22 cellular contexts compared by ENCODE assay signal in the genomic region with DNA sequence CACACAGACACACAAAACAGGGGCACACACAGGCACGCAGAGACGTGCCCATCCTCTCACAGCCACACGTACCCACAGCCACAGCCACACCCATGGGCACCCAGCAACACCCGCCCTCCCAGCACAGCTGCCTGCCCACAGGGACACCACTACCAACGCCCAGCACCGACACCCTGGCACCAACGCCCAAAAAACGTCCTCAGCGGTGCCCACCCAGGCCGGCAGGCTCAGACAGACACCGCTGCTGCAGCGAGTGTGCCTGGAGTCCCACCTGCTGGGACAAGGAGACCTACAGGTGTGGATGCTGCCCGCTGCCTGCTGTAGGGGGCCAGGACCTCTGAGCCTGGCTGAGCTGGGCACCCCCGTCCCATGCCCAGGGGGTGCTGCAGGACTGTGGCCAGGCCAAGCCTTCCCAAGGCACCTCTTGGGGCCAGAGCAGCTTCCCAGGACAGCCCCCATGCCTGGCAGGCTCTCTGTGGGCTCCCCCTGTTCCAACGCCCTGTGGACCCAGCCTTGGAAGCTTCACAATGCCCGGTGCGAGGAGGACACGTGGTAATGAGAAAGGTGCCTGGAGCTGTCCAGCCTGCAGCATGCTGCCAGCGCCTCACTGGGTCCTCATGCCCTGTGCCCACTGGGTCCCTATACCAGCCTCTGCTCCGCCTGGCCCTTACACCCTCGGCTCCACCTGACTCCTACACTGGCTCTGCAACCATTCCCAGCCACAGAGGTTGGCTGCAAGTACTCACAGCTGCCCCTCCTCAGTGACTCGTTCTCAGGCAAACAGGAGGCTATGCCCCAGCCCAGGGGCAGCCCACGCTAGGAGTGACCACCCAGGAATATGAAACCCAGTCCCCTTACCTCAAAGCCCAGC. TPM values are rescaled to one million over a fixed set of nuclear protein-coding genes. Genes with fewer than 3 reads are reported as not detected.
DNase-seq lines count a peak whose midpoint lies in the region; ATAC-seq and TF ChIP-seq lines count a peak whose summit lies in the region.
"Had no signal": no experiment of that assay in that cellular context is flagged by ENCODE, and none has a peak within 500 bp of the region (broad histone marks: within the 10 kb centered on the region; RNA-seq: fewer than 3 reads in every experiment).

No MANE protein-coding gene starts in this region.

- H3K27ac Mint-ChIP-seq in osteocyte (ENCODE audit: unreplicated experiment) = no peak overlapping the region
- H3K27ac Mint-ChIP-seq in activated naive CD8-positive, alpha-beta T cell treated with anti-CD3 and anti-CD28 coated beads for 36 hours = no peak overlapping the region

- no peaks in the 10 kb centered on the region for H3K9me3 Mint-ChIP-seq in osteocyte (ENCODE audit: unreplicated experiment)
- no peaks in the 10 kb centered on the region for H3K9me3 Mint-ChIP-seq in activated naive CD8-positive, alpha-beta T cell treated with anti-CD3 and anti-CD28 coated beads for 36 hours

- peaks cover 16% of the 10 kb centered on the region for H3K4me1 Mint-ChIP-seq in osteocyte (ENCODE audit: unreplicated experiment)
- H3K4me1 Mint-ChIP-seq in activated naive CD8-positive, alpha-beta T cell treated with anti-CD3 and anti-CD28 coated beads for 36 hours = peaks cover 5% of the 10 kb centered on the region

- no peaks in the 10 kb centered on the region for H3K4me1 ChIP-seq in foreskin keratinocyte

- DNase-seq in activated CD4-positive, alpha-beta T cell treated with anti-CD3 and anti-CD28 coated beads for 1 hour = peak; percentile 6
- no peak for DNase-seq in activated CD4-positive, alpha-beta T cell treated with anti-CD3 and anti-CD28 coated beads, Interleukin-2, amount 50 U/mL, for 1 hour
- DNase-seq in NCI-H526 treated with DMSO at 0.1 percent for 48 hours (lab: John Stamatoyannopoulos, UW) (peak; percentile 66), foreskin keratinocyte (no peak), osteocyte (ENCODE audit: extremely low spot score, unreplicated experiment) (peak; percentile 80), NCI-H2227 (lab: John Stamatoyannopoulos, UW; ENCODE audit: unreplicated experiment) (no peak), SW 1271 (lab: John Stamatoyannopoulos, UW) (no peak)
- no peak for DNase-seq in activated naive CD8-positive, alpha-beta T cell treated with anti-CD3 and anti-CD28 coated beads for 36 hours
- DNase-seq: 8988T; C1 segment of cervical spinal cord; caudate nucleus; DMS79; MG63; naive B cell; NCI-H1694 treated with DMSO at 0.1 percent for 48 hours; NCI-H446 treated with DMSO at 0.1 percent for 48 hours; stimulated activated CD4-positive, alpha-beta T cell treated with anti-CD3 and anti-CD28 coated beads, Interleukin-4, amount 100 ng/mL, for 4 hours had no signal

- H3K27me3 ChIP-seq in foreskin keratinocyte = peaks cover 50% of the 10 kb centered on the region
- H3K27me3 ChIP-seq: tibial nerve had no signal

- no peak overlapping the region for H3K27ac ChIP-seq in foreskin keratinocyte
- H3K27ac ChIP-seq: tibial nerve, VCaP had no signal

- no peak for TF ChIP-seq CTCF in foreskin keratinocyte (conservative IDR thresholded peaks at IDR 0.05)
- TF ChIP-seq CTCF in osteocyte (IDR thresholded peaks at IDR 0.05) = no peak

- peaks cover 57% of the 10 kb centered on the region for H3K27me3 Mint-ChIP-seq in osteocyte (ENCODE audit: unreplicated experiment)
- H3K27me3 Mint-ChIP-seq in activated naive CD8-positive, alpha-beta T cell treated with anti-CD3 and anti-CD28 coated beads for 36 hours = no peaks in the 10 kb centered on the region

- peak; percentile 31 for ATAC-seq in foreskin keratinocyte
- ATAC-seq: sciatic nerve had no signal

- no peak overlapping the region for H3K4me3 Mint-ChIP-seq in osteocyte (ENCODE audit: unreplicated experiment)
- no peak overlapping the region for H3K4me3 Mint-ChIP-seq in activated naive CD8-positive, alpha-beta T cell treated with anti-CD3 and anti-CD28 coated beads for 36 hours

- no peaks in the 10 kb centered on the region for H3K36me3 Mint-ChIP-seq in osteocyte (ENCODE audit: unreplicated experiment)
- no peaks in the 10 kb centered on the region for H3K36me3 Mint-ChIP-seq in activated naive CD8-positive, alpha-beta T cell treated with anti-CD3 and anti-CD28 coated beads for 36 hours

RNA-seq across cellular contexts. Expression of a gene that starts 45.8 kb away (rescaled TPM):
- 2.0 and 2.9 TPM in 2 replicates for total RNA-seq in foreskin keratinocyte
- 3.6 and 3.7 TPM in 2 replicates for polyA plus RNA-seq in foreskin keratinocyte
- total RNA-seq in osteocyte = 0.75 and 0.89 TPM in 2 replicates
- total RNA-seq in activated naive CD8-positive, alpha-beta T cell treated with anti-CD3 and anti-CD28 coated beads for 36 hours = not detected
- total RNA-seq: fibroblast of villous mesenchyme, liver had no signal

RNA-seq across cellular contexts. Expression of a gene that starts 52.9 kb away (rescaled TPM):
- 0.21 TPM in 1 of 2 replicates, not detected in the other for total RNA-seq in foreskin keratinocyte
- 0.08 and 0.12 TPM in 2 replicates for polyA plus RNA-seq in foreskin keratinocyte
- total RNA-seq in osteocyte = not detected in 2 replicates
- 1 to 10 TPM; 2.5 to 2.9 TPM for total RNA-seq in activated naive CD8-positive, alpha-beta T cell treated with anti-CD3 and anti-CD28 coated beads for 36 hours
- total RNA-seq: fibroblast of villous mesenchyme had no signal

RNA-seq across cellular contexts. Expression of a gene that starts 56.4 kb away (rescaled TPM):
- total RNA-seq in foreskin keratinocyte (not detected in 2 replicates), osteocyte (not detected in 2 replicates)
- polyA plus RNA-seq in foreskin keratinocyte = not detected in 2 replicates
- not detected for total RNA-seq in activated naive CD8-positive, alpha-beta T cell treated with anti-CD3 and anti-CD28 coated beads for 36 hours
- total RNA-seq: fibroblast of villous mesenchyme had no signal

Comparison
In these comparisons a context has a peak if more than half of its experiments do, and no peak if none do; other contexts are left out.
1. DNase-seq: peak in activated CD4-positive, alpha-beta T cell treated with anti-CD3 and anti-CD28 coated beads for 1 hour (single experiment), NCI-H526 treated with DMSO at 0.1 percent for 48 hours (single experiment) and osteocyte (single experiment); none in activated CD4-positive, alpha-beta T cell treated with anti-CD3 and anti-CD28 coated beads, Interleukin-2, amount 50 U/mL, for 1 hour (single experiment), foreskin keratinocyte (0 of 2), NCI-H2227 (single experiment), activated naive CD8-positive, alpha-beta T cell treated with anti-CD3 and anti-CD28 coated beads for 36 hours (single experiment) and SW 1271 (0 of 2).